ENCODE assay signal across 32 cellular contexts in genomic region chrX:2741386-2741785, GRCh38. TPM values are rescaled to one million over a fixed set of nuclear protein-coding genes. Genes with fewer than 3 reads are reported as not detected.
"Had no signal": no experiment of that assay in that cellular context is flagged by ENCODE, and none has a peak within 500 bp of the region (broad histone marks: within the 10 kb centered on the region; RNA-seq: fewer than 3 reads in every experiment).

No MANE protein-coding gene starts in this region.

- H3K27me3 Mint-ChIP-seq: activated B cell treated with CpG ODN at 0.5 μM for 24 hours; activated CD4-positive, alpha-beta memory T cell treated with anti-CD3 and anti-CD28 coated beads, Interleukin-2, amount 10 ng/mL, durations not matched to agents 7 days and 5 days; activated CD4-positive, alpha-beta T cell treated with anti-CD3 and anti-CD28 coated beads, Interleukin-2, amount 10 ng/mL, durations not matched to agents 7 days and 5 days; activated naive CD8-positive, alpha-beta T cell treated with anti-CD3 and anti-CD28 coated beads, Interleukin-2, amount 10 ng/mL, durations not matched to agents 7 days and 5 days; brain; T-helper 17 cell had no signal

- ATAC-seq: activated CD4-positive, CD25-positive, alpha-beta regulatory T cell treated with anti-CD3 and anti-CD28 coated beads, Interleukin-2, amount 50 U/mL, for 24 hours; activated naive CD4-positive, alpha-beta T cell treated with anti-CD3 and anti-CD28 coated beads, Interleukin-2, amount 50 U/mL, for 72 hours; esophagus mucosa; heart left ventricle; T-helper 17 cell had no signal

- H3K4me1 ChIP-seq: ascending aorta, breast epithelium, colonic mucosa had no signal

- H3K9me3 Mint-ChIP-seq: activated B cell treated with CpG ODN at 0.5 μM for 24 hours; activated CD4-positive, alpha-beta memory T cell treated with anti-CD3 and anti-CD28 coated beads, Interleukin-2, amount 10 ng/mL, durations not matched to agents 7 days and 5 days; activated CD4-positive, alpha-beta T cell treated with anti-CD3 and anti-CD28 coated beads, Interleukin-2, amount 10 ng/mL, durations not matched to agents 7 days and 5 days; activated naive CD4-positive, alpha-beta T cell treated with anti-CD3 and anti-CD28 coated beads for 36 hours; activated naive CD4-positive, alpha-beta T cell treated with anti-CD3 and anti-CD28 coated beads, Interleukin-2, amount 50 U/mL, for 72 hours; activated naive CD8-positive, alpha-beta T cell treated with anti-CD3 and anti-CD28 coated beads, Interleukin-2, amount 10 ng/mL, durations not matched to agents 7 days and 5 days; endodermal cell; T-helper 2 cell treated with Interferon-gamma antibody and Interleukin-4, amounts not matched to agents 5 μg/mL and 100 μg/mL, for 36 hours had no signal

- H3K4me1 Mint-ChIP-seq: activated B cell treated with CpG ODN at 0.5 μM for 24 hours; activated CD4-positive, alpha-beta memory T cell treated with anti-CD3 and anti-CD28 coated beads, Interleukin-2, amount 10 ng/mL, durations not matched to agents 7 days and 5 days; activated CD4-positive, alpha-beta T cell treated with anti-CD3 and anti-CD28 coated beads, Interleukin-2, amount 10 ng/mL, durations not matched to agents 7 days and 5 days; activated naive CD8-positive, alpha-beta T cell treated with anti-CD3 and anti-CD28 coated beads, Interleukin-2, amount 10 ng/mL, durations not matched to agents 7 days and 5 days had no signal

- H3K27ac Mint-ChIP-seq: activated B cell treated with CpG ODN at 0.5 μM for 24 hours; activated CD4-positive, alpha-beta memory T cell treated with anti-CD3 and anti-CD28 coated beads, Interleukin-2, amount 10 ng/mL, durations not matched to agents 7 days and 5 days; activated CD4-positive, alpha-beta T cell treated with anti-CD3 and anti-CD28 coated beads, Interleukin-2, amount 10 ng/mL, durations not matched to agents 7 days and 5 days; activated naive CD4-positive, alpha-beta T cell treated with anti-CD3 and anti-CD28 coated beads for 36 hours; activated naive CD8-positive, alpha-beta T cell treated with anti-CD3 and anti-CD28 coated beads, Interleukin-2, amount 10 ng/mL, durations not matched to agents 7 days and 5 days; endodermal cell; T-helper 17 cell; T-helper 2 cell treated with Interferon-gamma antibody and Interleukin-4, amounts not matched to agents 5 μg/mL and 100 μg/mL, for 36 hours had no signal

- H3K27me3 ChIP-seq: ascending aorta, breast epithelium, cardiac muscle cell, colonic mucosa, heart left ventricle had no signal

- H3K27ac ChIP-seq: ascending aorta, breast epithelium, cardiac muscle cell, colonic mucosa, dorsolateral prefrontal cortex, heart left ventricle, WERI-Rb-1 had no signal

- H3K4me3 Mint-ChIP-seq: activated B cell treated with CpG ODN at 0.5 μM for 24 hours; activated CD4-positive, alpha-beta memory T cell treated with anti-CD3 and anti-CD28 coated beads, Interleukin-2, amount 10 ng/mL, durations not matched to agents 7 days and 5 days; activated CD4-positive, alpha-beta T cell treated with anti-CD3 and anti-CD28 coated beads, Interleukin-2, amount 10 ng/mL, durations not matched to agents 7 days and 5 days; activated naive CD4-positive, alpha-beta T cell treated with anti-CD3 and anti-CD28 coated beads for 36 hours; activated naive CD8-positive, alpha-beta T cell treated with anti-CD3 and anti-CD28 coated beads, Interleukin-2, amount 10 ng/mL, durations not matched to agents 7 days and 5 days; endodermal cell; T-helper 17 cell; T-helper 2 cell treated with Interferon-gamma antibody and Interleukin-4, amounts not matched to agents 5 μg/mL and 100 μg/mL, for 36 hours had no signal

- DNase-seq: activated B cell treated with CpG ODN at 0.5 μM for 24 hours; activated CD4-positive, alpha-beta memory T cell treated with anti-CD3 and anti-CD28 coated beads, Interleukin-2, amount 10 ng/mL, durations not matched to agents 7 days and 5 days; activated CD4-positive, alpha-beta T cell treated with anti-CD3 and anti-CD28 coated beads, Interleukin-2, amount 10 ng/mL, durations not matched to agents 7 days and 5 days; activated CD4-positive, alpha-beta T cell treated with anti-CD3 and anti-CD28 coated beads, Interleukin-2, amount 50 U/mL, for 4 hours; activated effector memory CD4-positive, alpha-beta T cell treated with Interleukin-2 at 50 U/mL for 16 hours; activated gamma-delta T cell treated with Interleukin-2 at 50 U/mL for 16 hours; activated naive CD4-positive, alpha-beta T cell treated with anti-CD3 and anti-CD28 coated beads for 36 hours; activated naive CD8-positive, alpha-beta T cell treated with anti-CD3 and anti-CD28 coated beads, Interleukin-2, amount 10 ng/mL, durations not matched to agents 7 days and 5 days; activated T-cell treated with anti-CD3 and anti-CD28 coated beads, Interleukin-2, amount 50 U/mL, for 1 hour; activated T-cell treated with anti-CD3 and anti-CD28 coated beads, Interleukin-2, amount 50 U/mL, for 48 hours; central memory CD4-positive, alpha-beta T cell; cerebellar nuclear complex; colonic mucosa; dorsolateral prefrontal cortex; effector memory CD4-positive, alpha-beta T cell; endodermal cell; foreskin fibroblast; heart left ventricle; T-helper 1 cell; T-helper 17 cell; T1000; WERI-Rb-1 had no signal

- H3K9me3 ChIP-seq: ascending aorta, breast epithelium, colonic mucosa, heart left ventricle had no signal

RNA-seq across cellular contexts. Expression of gene XG, which starts 10.5 kb away (rescaled TPM):
- total RNA-seq: activated B cell treated with CpG ODN at 0.5 μM for 24 hours; activated CD4-positive, alpha-beta memory T cell treated with anti-CD3 and anti-CD28 coated beads, Interleukin-2, amount 10 ng/mL, durations not matched to agents 7 days and 5 days; activated CD4-positive, alpha-beta T cell treated with anti-CD3 and anti-CD28 coated beads, Interleukin-2, amount 10 ng/mL, durations not matched to agents 7 days and 5 days; activated naive CD4-positive, alpha-beta T cell treated with anti-CD3 and anti-CD28 coated beads for 36 hours; cardiac muscle cell; epithelial cell of proximal tubule; frontal cortex had no signal
